8 cellular contexts compared by ENCODE assay signal in genomic region chr19:8158411-8159074, GRCh38. TPM values are rescaled to one million over a fixed set of nuclear protein-coding genes. Genes with fewer than 3 reads are reported as not detected.
DNase-seq lines count a peak whose midpoint lies in the region; ATAC-seq, FAIRE-seq and TF ChIP-seq lines count a peak whose summit lies in the region.

No MANE protein-coding gene starts in this region.

- no peaks in the 10 kb centered on the region for H3K27me3 ChIP-seq in K562 (ENCODE audit: control insufficient read depth in 2 of 2, insufficient read depth in 2 of 2, low read length in 2 of 2)
- H3K27me3 ChIP-seq in iPS DF 6.9 (ENCODE audit: control insufficient read depth, insufficient read depth, low read length): no peaks in the 10 kb centered on the region

- H3K36me3 ChIP-seq in K562 (ENCODE audit: control insufficient read depth, insufficient read depth, low read length) (no peaks in the 10 kb centered on the region), iPS DF 6.9 (ENCODE audit: control insufficient read depth, insufficient read depth, low read length) (no peaks in the 10 kb centered on the region)

- peak; percentile 91 to 96 for TF ChIP-seq RAD21 in K562 (CRISPR knock-in tag; conservative IDR thresholded peaks at IDR 0.05 in 1 of 2, IDR thresholded peaks at IDR 0.05 in 1 of 2)

- H3K9ac ChIP-seq in K562 (ENCODE audit: insufficient read depth in 1 of 2, low read depth in 2 of 2, low read length in 2 of 2): no peak overlapping the region

- DNase-seq in activated CD4-positive, CD25-positive, alpha-beta regulatory T cell treated with anti-CD3 and anti-CD28 coated beads, Interleukin-2, amount 50 U/mL, for 16 hours (ENCODE audit: low read depth, low spot score): peak; percentile 24
- DNase-seq in activated CD4-positive, CD25-positive, alpha-beta regulatory T cell treated with anti-CD3 and anti-CD28 coated beads, Interleukin-2, amount 50 U/mL, for 72 hours: no peak
- peak; percentile 88 for DNase-seq in NCI-H1436 (lab: John Stamatoyannopoulos, UW)
- peak; percentile 86 for DNase-seq in SKM-1 treated with dmso at 0.1 percent for 144 hours (lab: John Stamatoyannopoulos, UW; ENCODE audit: unreplicated experiment)
- DNase-seq in K562 (ENCODE audit: extremely low read depth in 1 of 4, low spot score in 3 of 4): peak; percentile 77 to 88 (median 78)
- DNase-seq in iPS DF 6.9 (ENCODE audit: low read depth, low spot score): peak; percentile 79
- peak; percentile 42 for DNase-seq in stimulated activated CD4-positive, alpha-beta T cell treated with anti-CD3 and anti-CD28 coated beads, Interleukin-1b, Interleukin-23, amount 100 ng/mL, for 48 hours

- TF ChIP-seq EP300 in K562 (IDR thresholded peaks at IDR 0.05; ENCODE audit: low read length): peak; percentile 11; the same call in 1 of the 2 replicates

- H3K4me3 ChIP-seq in K562 (no peak overlapping the region), iPS DF 6.9 (ENCODE audit: low read length) (no peak overlapping the region)

- peak; percentile 75 to 90 (median 83) for TF ChIP-seq CTCF in K562 (IDR thresholded peaks at IDR 0.05 in 2 of 3, conservative IDR thresholded peaks at IDR 0.05 in 1 of 3; ENCODE audit: insufficient read depth in 2 of 3, low read depth in 1 of 3, low read length in 3 of 3)

- H3K4me2 ChIP-seq in K562 (ENCODE audit: insufficient read depth, low read length): no peak overlapping the region

- H3K79me2 ChIP-seq in K562 (ENCODE audit: control insufficient read depth, insufficient read depth, low read length): no peaks in the 10 kb centered on the region

- BruUV-seq in K562 (replicated peaks; lab: Mats Ljungman, UMichigan): no TSS peak

- in situ Hi-C loops in K562 (cut with MboI): loop anchor here (5.0 kb wide), 2 partner anchors 94 to 141 kb away; no protein-coding TSS in a partner anchor

- no peak overlapping the region for H2AFZ ChIP-seq in K562 (ENCODE audit: low read depth, low read length)

- POLR2A ChIA-PET in K562 (lab: Yijun Ruan, JAX): interaction anchor here (0.5 to 1.5 kb wide), 9 partner anchors 9 to 224 kb away, joined by 3 to 8 read pairs (median 4); no protein-coding TSS in a partner anchor

- 25% methylated on average over 14 of the region's 14 CpGs for WGBS in K562 (ENCODE audit: insufficient coverage, low coverage, missing lambda C conversion rate)
- WGBS in iPS DF 6.9 (ENCODE audit: insufficient coverage, insufficient read length): no CpG with 5 or more reads among the region's 14 CpGs

- TF ChIP-seq POLR2A in K562 (conservative IDR thresholded peaks at IDR 0.05): no peak

- H3K9me3 ChIP-seq in K562 (replicated peaks; ENCODE audit: control insufficient read depth, insufficient read depth, low read depth, low read length): no peaks in the 10 kb centered on the region
- no peaks in the 10 kb centered on the region for H3K9me3 ChIP-seq in iPS DF 6.9 (ENCODE audit: control insufficient read depth, insufficient read depth, low read length)

- no peaks in the 10 kb centered on the region for H3K9me1 ChIP-seq in K562 (ENCODE audit: control insufficient read depth, insufficient read depth, low read length)

- intact Hi-C loops in K562 (cut with micrococcal nuclease): loop anchor here (1.0 to 5.0 kb wide), 3 partner anchors 84 to 141 kb away; no protein-coding TSS in a partner anchor

- H3K4me1 ChIP-seq in K562 (replicated peaks in 1 of 2; ENCODE audit: control insufficient read depth in 2 of 2, insufficient read depth in 2 of 2, low read length in 2 of 2) (peaks cover 4 to 13% of the 10 kb centered on the region in 2 experiments; a peak in 3 of 5 replicates), iPS DF 6.9 (ENCODE audit: control insufficient read depth, insufficient read depth, low read length) (0 out of 2 replicates have a peak, but pooled peaks cover under 1% of the 10 kb centered on the region)

- CTCF ChIA-PET in K562 (lab: Yijun Ruan, JAX; ENCODE audit: low intra/inter-chr PET ratio): interaction anchor here (0.6 to 4.8 kb wide), 5 partner anchors 94 to 422 kb away, joined by 3 to 63 read pairs (median 3); partner anchors contain the start of gene NDUFA7

- H3K27ac ChIP-seq in K562 (ENCODE audit: extremely low read depth, low read depth, low read length) (no peak overlapping the region), iPS DF 6.9 (ENCODE audit: low read length) (no peak overlapping the region)

- FAIRE-seq in K562 (lab: Jason Lieb, UNC): peak; percentile 91

- ATAC-seq in K562 (peak; percentile 75), GM18873 (IDR thresholded peaks at IDR 0.05; ENCODE audit: low FRiP score, unreplicated experiment) (no peak)

- H4K20me1 ChIP-seq in K562 (replicated peaks; ENCODE audit: control insufficient read depth, insufficient read depth, low read length): no peaks in the 10 kb centered on the region

TF ChIP-seq in K562, 482 proteins besides CTCF, POLR2A, EP300 and RAD21 (continues in another document):
- TF ChIP-seq MAFG (tag; conservative IDR thresholded peaks at IDR 0.05) (no peak), ZNF354B (CRISPR knock-in tag; IDR thresholded peaks at IDR 0.05) (no peak), SUPT5H (IDR thresholded peaks at IDR 0.05) (no peak), WHSC1 (IDR thresholded peaks at IDR 0.05; ENCODE audit: low read length) (no peak), HMBOX1 (IDR thresholded peaks at IDR 0.05) (no peak), RBBP5 (IDR thresholded peaks at IDR 0.05; ENCODE audit: borderline replicate concordance, insufficient read depth, low read length, poor library complexity, severe bottlenecking) (no peak), ETV5 (CRISPR knock-in tag; IDR thresholded peaks at IDR 0.05; ENCODE audit: low read depth) (no peak), ZNF655 (CRISPR knock-in tag; IDR thresholded peaks at IDR 0.05) (no peak)

RNA-seq across cellular contexts. Expression of gene FBN3, which starts 9.2 kb away (rescaled TPM):
- 2.3 TPM in 1 of 2 replicates, not detected in the other for total RNA-seq in K562 (2011; cell fraction: chromatin; rRNA removed; ENCODE audit: low replicate concordance)
- 0.67 TPM in 1 of 2 replicates, not detected in the other for total RNA-seq in K562 (2011; cell fraction: nucleolus; rRNA removed)
- 0.44 and 1.3 TPM in 2 replicates for total RNA-seq in K562 (2011; cell fraction: nucleoplasm; rRNA removed)
- under 0.01 TPM in 1 of 2 replicates, not detected in the other for total RNA-seq in K562 (2014; rRNA removed)
- total RNA-seq in K562 (2014; rRNA removed; fragmentation: Illumina TruSeq; extraction: Trizol): not detected in 2 replicates
- total RNA-seq in K562 (2015; rRNA removed; fragmentation: Illumina TruSeq; extraction: Trizol): not detected in 2 replicates
- 0.04 and 0.29 TPM in 2 replicates for total RNA-seq in K562 (2021)
- 0.08 and 0.11 TPM in 2 replicates for polyA plus RNA-seq in K562 (2011; rRNA removed)
- polyA plus RNA-seq in K562 (2011; cell fraction: cytosol; rRNA removed): 0.04 and 0.06 TPM in 2 replicates
- polyA plus RNA-seq in K562 (2011; cell fraction: nucleus; rRNA removed): 0.13 and 0.54 TPM in 2 replicates
- 0.01 and 0.08 TPM in 2 replicates for polyA plus RNA-seq in K562 (2012)
- polyA plus RNA-seq in K562 (2014; fragmentation: Illumina TruSeq; extraction: Trizol): not detected in 2 replicates
- under 1 TPM in 1 of 2 experiments, not detected in 1; 0.01 TPM for polyA plus RNA-seq in K562 (2014; fragmentation: Nextera tagmentation; extraction: Ambion mirVana)
- 0.01 and 0.03 TPM in 2 replicates for polyA plus RNA-seq in K562 (2014; rRNA removed)
- not detected in 2 replicates for polyA minus RNA-seq in K562 (2011; rRNA and poly(A)+ RNA removed)
- polyA minus RNA-seq in K562 (2011; cell fraction: cytosol; rRNA and poly(A)+ RNA removed): not detected in 2 replicates
- polyA minus RNA-seq in K562 (2011; cell fraction: nucleus; rRNA and poly(A)+ RNA removed): 0.33 and 0.54 TPM in 2 replicates

RNA-seq across cellular contexts. Expression of gene CERS4, which starts 50.6 kb away (rescaled TPM):
- total RNA-seq in K562 (2011; cell fraction: chromatin; rRNA removed; ENCODE audit: low replicate concordance): 5.9 and 13.8 TPM in 2 replicates
- total RNA-seq in K562 (2011; cell fraction: nucleolus; rRNA removed): 7.5 and 9.3 TPM in 2 replicates
- total RNA-seq in K562 (2011; cell fraction: nucleoplasm; rRNA removed): 6.3 and 10.6 TPM in 2 replicates
- total RNA-seq in K562 (2014; rRNA removed) (3.8 and 5.2 TPM in 2 replicates), K562 (2014; rRNA removed; fragmentation: Illumina TruSeq; extraction: Trizol) (1.1 and 1.4 TPM in 2 replicates), K562 (2015; rRNA removed; fragmentation: Illumina TruSeq; extraction: Trizol) (2.0 and 2.8 TPM in 2 replicates), K562 (2021) (3.7 and 3.8 TPM in 2 replicates)
- polyA plus RNA-seq in K562 (2011; rRNA removed) (4.4 and 7.4 TPM in 2 replicates), K562 (2014; fragmentation: Illumina TruSeq; extraction: Trizol) (1.3 and 3.1 TPM in 2 replicates), K562 (2014; fragmentation: Nextera tagmentation; extraction: Ambion mirVana) (under 1 TPM in 1 of 2 experiments, not detected in 1; 0.14 TPM), K562 (2014; rRNA removed) (4.3 and 5.6 TPM in 2 replicates)
- 9.3 and 12.9 TPM in 2 replicates for polyA plus RNA-seq in K562 (2011; cell fraction: cytosol; rRNA removed)
- polyA plus RNA-seq in K562 (2011; cell fraction: nucleus; rRNA removed): 9.5 and 10.7 TPM in 2 replicates
- 1.4 and 6.1 TPM in 2 replicates for polyA plus RNA-seq in K562 (2012)
- 3.0 and 5.3 TPM in 2 replicates for polyA minus RNA-seq in K562 (2011; rRNA and poly(A)+ RNA removed)
- 3.1 and 5.9 TPM in 2 replicates for polyA minus RNA-seq in K562 (2011; cell fraction: cytosol; rRNA and poly(A)+ RNA removed)
- polyA minus RNA-seq in K562 (2011; cell fraction: nucleus; rRNA and poly(A)+ RNA removed): 2.7 and 4.4 TPM in 2 replicates
